In genomic region chr2:37005118-37005868, GRCh38 we compare ENCODE assay signal across 8 cellular contexts. TPM values are rescaled to one million over a fixed set of nuclear protein-coding genes. Genes with fewer than 3 reads are reported as not detected.
DNase-seq lines count a peak whose midpoint lies in the region; ATAC-seq and TF ChIP-seq lines count a peak whose summit lies in the region.

No MANE protein-coding gene starts in this region.

- CTCF ChIA-PET in activated CD4-positive, alpha-beta T cell treated with anti-CD3 and anti-CD28 coated beads for 36 hours (lab: Charles Lee), result interaction anchor here (0.6 to 1.0 kb wide), 2 partner anchors 221 to 224 kb away, joined by 3 read pairs; no protein-coding TSS in a partner anchor
- CTCF ChIA-PET in HCT116 (lab: Charles Lee), result no interaction called here

- no peak overlapping the region for H3K4me2 ChIP-seq in HCT116 (ENCODE audit: low read length)

- H3K79me2 ChIP-seq in HCT116 (ENCODE audit: insufficient read depth, low read length), result no peaks in the 10 kb centered on the region

- H3K4me3 Mint-ChIP-seq in activated CD4-positive, alpha-beta T cell treated with anti-CD3 and anti-CD28 coated beads for 36 hours, result peak overlapping the region; percentile 54

- H3K4me3 ChIP-seq in HCT116 (replicated peaks in 1 of 2; ENCODE audit: low read depth in 1 of 2, low read length in 2 of 2), result no peak overlapping the region
- H3K4me3 ChIP-seq in LNCaP clone FGC (ENCODE audit: low read depth, low read length), result no peak overlapping the region
- no peak overlapping the region for H3K4me3 ChIP-seq in astrocyte of the cerebellum (ENCODE audit: low read depth, low read length)

- no peak overlapping the region for H3K9ac ChIP-seq in HCT116 (ENCODE audit: low read length)

- POLR2A ChIA-PET in activated CD4-positive, alpha-beta T cell treated with anti-CD3 and anti-CD28 coated beads for 36 hours (lab: Charles Lee), result no interaction called here
- POLR2A ChIA-PET in HCT116 (lab: Charles Lee), result no interaction called here

- TF ChIP-seq RAD21 in HCT116 (IDR thresholded peaks at IDR 0.05; ENCODE audit: low read depth), result peak; percentile 56; the same call in 1 of the 2 replicates

- no peaks in the 10 kb centered on the region; a peak in 1 of 4 replicates for H3K36me3 ChIP-seq in HCT116 (ENCODE audit: control insufficient read depth in 1 of 2, insufficient read depth in 2 of 2, low read length in 2 of 2)

- no peak overlapping the region for H2AFZ ChIP-seq in HCT116 (ENCODE audit: low read depth, low read length, poor library complexity, severe bottlenecking)

- H3K27ac ChIP-seq in HCT116 (ENCODE audit: low read depth, low read length), result no peak overlapping the region

- ATAC-seq in activated CD4-positive, alpha-beta T cell treated with anti-CD3 and anti-CD28 coated beads for 36 hours, result peak; percentile 95
- ATAC-seq in HCT116, result peak; percentile 66

- H3K36me3 Mint-ChIP-seq in activated CD4-positive, alpha-beta T cell treated with anti-CD3 and anti-CD28 coated beads for 36 hours (ENCODE audit: low read depth), result peaks cover 28% of the 10 kb centered on the region

- TF ChIP-seq POLR2A in HCT116 (IDR thresholded peaks at IDR 0.05; ENCODE audit: borderline replicate concordance, extremely low read depth, insufficient read depth, insufficient read length), result no peak

- no peaks in the 10 kb centered on the region for H4K20me1 ChIP-seq in HCT116 (ENCODE audit: insufficient read depth)

- H3K4me1 ChIP-seq in HCT116 (ENCODE audit: control insufficient read depth in 1 of 2, insufficient read depth in 2 of 2, low read length in 2 of 2), result no peaks in the 10 kb centered on the region

- TF ChIP-seq CTCF in HCT116 (IDR thresholded peaks at IDR 0.05 in 2 of 3, conservative IDR thresholded peaks at IDR 0.05 in 1 of 3; ENCODE audit: borderline replicate concordance in 1 of 3, insufficient read depth in 1 of 3, low read depth in 2 of 3, low read length in 2 of 3) (peak; percentile 30 to 45 (median 31); a peak in 3 of 6 replicates), LNCaP clone FGC (IDR thresholded peaks at IDR 0.05; ENCODE audit: control insufficient read depth, extremely low read depth, insufficient read depth) (peak; percentile 63), astrocyte of the cerebellum (IDR thresholded peaks at IDR 0.05; ENCODE audit: low read depth, low read length, missing control alignments) (peak; percentile 35)

- peak overlapping the region; percentile 71 for H3K27ac Mint-ChIP-seq in activated CD4-positive, alpha-beta T cell treated with anti-CD3 and anti-CD28 coated beads for 36 hours

- H3K27me3 Mint-ChIP-seq in activated CD4-positive, alpha-beta T cell treated with anti-CD3 and anti-CD28 coated beads for 36 hours, result no peaks in the 10 kb centered on the region

- intact Hi-C loops in activated CD4-positive, alpha-beta T cell treated with anti-CD3 and anti-CD28 coated beads for 36 hours (cut with DNase I, micrococcal nuclease), result loop anchor here (1.0 kb wide), 1 partner anchor 225 kb away; no protein-coding TSS in a partner anchor
- intact Hi-C loops in HCT116 (cut with micrococcal nuclease), result loop anchor here (1.0 kb wide), 1 partner anchor 225 kb away; no protein-coding TSS in a partner anchor

- RAD21 ChIA-PET in HCT116 (lab: Charles Lee; ENCODE audit: low non-redundant PET in 1 of 2, low total read pairs in 2 of 2, uncharacterized antibody in 2 of 2, unreplicated experiment in 2 of 2), result no interaction called here

- H3K9me3 Mint-ChIP-seq in activated CD4-positive, alpha-beta T cell treated with anti-CD3 and anti-CD28 coated beads for 36 hours (ENCODE audit: low read depth), result no peaks in the 10 kb centered on the region

- DNase-seq in activated CD4-positive, alpha-beta T cell treated with anti-CD3 and anti-CD28 coated beads for 36 hours, result peak; percentile 43
- no peak for DNase-seq in activated CD4-positive, alpha-beta T cell treated with anti-CD3 and anti-CD28 coated beads for 1 hour
- DNase-seq in HCT116 (ENCODE audit: low read depth, low spot score) (no peak), LNCaP clone FGC (ENCODE audit: low read depth) (no peak), astrocyte of the cerebellum (ENCODE audit: low read depth) (no peak), left kidney (ENCODE audit: low read depth, low spot score) (peak; percentile 26), NCI-H187 treated with DMSO at 0.1 percent for 48 hours (lab: John Stamatoyannopoulos, UW) (no peak), anterior cingulate cortex (lab: John Stamatoyannopoulos, UW) (no peak)

- H3K27me3 ChIP-seq in HCT116 (ENCODE audit: insufficient read depth, low read length), result no peaks in the 10 kb centered on the region

- no TSS peak for BruUV-seq in HCT116 (replicated peaks; lab: Mats Ljungman, UMichigan)

- peaks cover 13% of the 10 kb centered on the region for H3K4me1 Mint-ChIP-seq in activated CD4-positive, alpha-beta T cell treated with anti-CD3 and anti-CD28 coated beads for 36 hours

- H3K9me2 ChIP-seq in HCT116 (ENCODE audit: insufficient read depth), result no peaks in the 10 kb centered on the region

- in situ Hi-C loops in astrocyte of the cerebellum (cut with HindIII; ENCODE audit: low sequenced_read_pairs), result no loop called here

- H3K9me3 ChIP-seq in HCT116 (ENCODE audit: control insufficient read depth in 1 of 2, insufficient read depth in 1 of 2, low read depth in 1 of 2, low read length in 2 of 2), result no peaks in the 10 kb centered on the region

TF ChIP-seq in HCT116, 20 proteins besides CTCF, POLR2A, EP300 and RAD21:
- TF ChIP-seq ZBTB33 (IDR thresholded peaks at IDR 0.05; ENCODE audit: extremely low read depth, insufficient replicate concordance, low read length) (no peak), FOSL1 (IDR thresholded peaks at IDR 0.05; ENCODE audit: low read depth) (no peak), ZFX (IDR thresholded peaks at IDR 0.05) (no peak), REST (IDR thresholded peaks at IDR 0.05; ENCODE audit: low read depth) (no peak), CEBPB (IDR thresholded peaks at IDR 0.05; ENCODE audit: low read depth) (no peak), CBX3 (IDR thresholded peaks at IDR 0.05; ENCODE audit: low read depth) (no peak), EZH2phosphoT487 (IDR thresholded peaks at IDR 0.05; ENCODE audit: borderline replicate concordance) (no peak), SIN3A (IDR thresholded peaks at IDR 0.05; ENCODE audit: low read depth) (no peak), MAX (IDR thresholded peaks at IDR 0.05) (no peak), SRF (IDR thresholded peaks at IDR 0.05; ENCODE audit: low read depth) (no peak), SP1 (IDR thresholded peaks at IDR 0.05; ENCODE audit: low read depth) (no peak), EZH2 (IDR thresholded peaks at IDR 0.05) (no peak), ELF1 (IDR thresholded peaks at IDR 0.05; ENCODE audit: borderline replicate concordance, low read depth) (no peak), ATF3 (IDR thresholded peaks at IDR 0.05) (no peak), TCF7L2 (IDR thresholded peaks at IDR 0.05; ENCODE audit: borderline replicate concordance, extremely low read depth, insufficient read depth, insufficient read length) (no peak), POLR2AphosphoS5 (IDR thresholded peaks at IDR 0.05; ENCODE audit: low read depth, low read length) (no peak)
TF ChIP-seq in HCT116: peak in this region for 0.

RNA-seq across cellular contexts. Expression of gene STRN, which starts 39.0 kb away (rescaled TPM):
- 10 to 100 TPM; 27.7 to 32.0 TPM for total RNA-seq in activated CD4-positive, alpha-beta T cell treated with anti-CD3 and anti-CD28 coated beads for 36 hours
- total RNA-seq in HCT116 (2021; ENCODE audit: unreplicated experiment), result 26.4 TPM
- polyA plus RNA-seq in HCT116 (2012), result 8.8 and 10.1 TPM in 2 replicates

Comparison
In these comparisons a context has a peak if more than half of its experiments do, and no peak if none do; other contexts are left out.
1. DNase-seq: peak in activated CD4-positive, alpha-beta T cell treated with anti-CD3 and anti-CD28 coated beads for 36 hours (single experiment) and left kidney (single experiment); none in activated CD4-positive, alpha-beta T cell treated with anti-CD3 and anti-CD28 coated beads for 1 hour (single experiment), HCT116 (single experiment), LNCaP clone FGC (single experiment), astrocyte of the cerebellum (single experiment), NCI-H187 treated with DMSO at 0.1 percent for 48 hours (single experiment) and anterior cingulate cortex (0 of 58).
2. Peak in every context shown above with its lines, with median percentiles within 50 percentile points of each other: CTCF ChIP-seq.